ENCODE assay signal across 24 cellular contexts in genomic region chr5:44318883-44319282, GRCh38.
DNase-seq lines count a peak whose midpoint lies in the region; ATAC-seq, FAIRE-seq and TF ChIP-seq lines count a peak whose summit lies in the region.
"Had no signal": no experiment of that assay in that cellular context is flagged by ENCODE, and none has a peak within 500 bp of the region (broad histone marks: within the 10 kb centered on the region; RNA-seq: fewer than 3 reads in every experiment).

No MANE protein-coding gene starts in this region.

- TF ChIP-seq CTCF in right lobe of liver (IDR thresholded peaks at IDR 0.05) (no peak), HepG2 (CRISPR knock-in tag; IDR thresholded peaks at IDR 0.05) (no peak), upper lobe of right lung (IDR thresholded peaks at IDR 0.05) (no peak)

- CTCF ChIA-PET in HepG2 (lab: Yijun Ruan, JAX; ENCODE audit: low intra/inter-chr PET ratio, low total read pairs) = no interaction called here

- H3K9me3 ChIP-seq in right lobe of liver (no peaks in the 10 kb centered on the region), HepG2 (ENCODE audit: low read length) (no peaks in the 10 kb centered on the region), upper lobe of right lung (no peaks in the 10 kb centered on the region), small intestine (ENCODE audit: control insufficient read depth, low read depth) (no peaks in the 10 kb centered on the region)
- H3K9me3 ChIP-seq: A549; BE2C; BLaER1 treated with 17β-estradiol and CSF1 and Interleukin-3, amounts not matched to agents 10 nM and 100 nM; HAP-1 had no signal

- BruUV-seq in HepG2 (replicated peaks; lab: Mats Ljungman, UMichigan) = no TSS peak

- POLR2A ChIA-PET in HepG2 (lab: Yijun Ruan, JAX) = no interaction called here

- H3K9ac ChIP-seq in HepG2 (ENCODE audit: insufficient read depth, low read depth, low read length) = no peak overlapping the region
- H3K9ac ChIP-seq: BLaER1 treated with 17β-estradiol and CSF1 and Interleukin-3, amounts not matched to agents 10 nM and 100 nM had no signal

- H3K4me1 ChIP-seq in right lobe of liver (no peaks in the 10 kb centered on the region), HepG2 (ENCODE audit: insufficient read depth, low read length) (no peaks in the 10 kb centered on the region), upper lobe of right lung (no peaks in the 10 kb centered on the region), small intestine (ENCODE audit: control insufficient read depth in 2 of 2, insufficient read depth in 1 of 2, low read depth in 1 of 2, low read length in 1 of 2) (no peaks in the 10 kb centered on the region)
- H3K4me1 ChIP-seq: A549; BE2C; BLaER1 treated with 17β-estradiol and CSF1 and Interleukin-3, amounts not matched to agents 10 nM and 100 nM; HAP-1 had no signal

- in situ Hi-C loops in HepG2 (cut with HindIII; ENCODE audit: extremely low pct_ligation_motif_present, low pct_unique_long_range_greater_than_20kb) = no loop called here

- no peaks in the 10 kb centered on the region for H3K36me3 ChIP-seq in right lobe of liver
- no peaks in the 10 kb centered on the region for H3K36me3 ChIP-seq in HepG2 (replicated peaks in 1 of 2; ENCODE audit: control insufficient read depth in 1 of 2, insufficient read depth in 2 of 2, low read length in 2 of 2)
- no peaks in the 10 kb centered on the region for H3K36me3 ChIP-seq in upper lobe of right lung
- no peaks in the 10 kb centered on the region for H3K36me3 ChIP-seq in small intestine (ENCODE audit: control insufficient read depth in 2 of 2, insufficient read depth in 2 of 2, low read length in 2 of 2)
- H3K36me3 ChIP-seq: BE2C; BLaER1 treated with 17β-estradiol and CSF1 and Interleukin-3, amounts not matched to agents 10 nM and 100 nM; HAP-1 had no signal

- DNase-seq in right lobe of liver (no peak), HepG2 (ENCODE audit: low spot score) (no peak), left lobe of liver (ENCODE audit: low spot score) (no peak), upper lobe of right lung (no peak), small intestine (no peak), GDM1 (lab: John Stamatoyannopoulos, UW) (no peak)
- DNase-seq: 8988T; ACHN; AML-193; BE2C; CD4-positive, alpha-beta T cell; CD8-positive, alpha-beta memory T cell; DMS 273 treated with DMSO at 0.1 percent for 48 hours; DND-41; HFFc6 had no signal

- H2AFZ ChIP-seq in HepG2 (ENCODE audit: low read length) = no peak overlapping the region
- H2AFZ ChIP-seq: GM23338 had no signal

- H3K4me2 ChIP-seq in HepG2 (ENCODE audit: low read depth, low read length) = no peak overlapping the region
- H3K4me2 ChIP-seq: A549; BLaER1 treated with 17β-estradiol and CSF1 and Interleukin-3, amounts not matched to agents 10 nM and 100 nM; GM23338 had no signal

- no peaks in the 10 kb centered on the region for H3K79me2 ChIP-seq in HepG2 (ENCODE audit: insufficient read depth, low read length)

- FAIRE-seq in HepG2 (lab: Jason Lieb, UNC) (no peak), small intestine (lab: Jason Lieb, UNC) (no peak)
- FAIRE-seq: A549, D721Med, G401.6, GM12878, GM19239, H54 had no signal

- ATAC-seq in right lobe of liver (peak in 3 of 4 donors; percentile 52 to 72 (median 70)), HepG2 (no peak), left lobe of liver (peak; percentile 55), upper lobe of right lung (peak; percentile 40)
- ATAC-seq: A549, GM12878, GM23338 had no signal

- no peak for TF ChIP-seq RAD21 in HepG2 (CRISPR knock-in tag; IDR thresholded peaks at IDR 0.05)

- intact Hi-C loops in right lobe of liver (cut with DNase I) = no loop called here
- intact Hi-C loops in HepG2 (cut with micrococcal nuclease; ENCODE audit: unreplicated experiment) = no loop called here
- intact Hi-C loops in upper lobe of right lung (cut with DNase I) = no loop called here

- no peak for TF ChIP-seq POLR2A in right lobe of liver (IDR thresholded peaks at IDR 0.05)
- no peak for TF ChIP-seq POLR2A in HepG2 (IDR thresholded peaks at IDR 0.05; ENCODE audit: insufficient read depth in 1 of 2, low read depth in 2 of 2, low read length in 2 of 2)

- 18% methylated on average over 2 of the region's 2 CpGs for WGBS in right lobe of liver (ENCODE audit: insufficient coverage, low coverage, low lambda C conversion rate, missing lambda C conversion rate)
- WGBS in HepG2 (ENCODE audit: low lambda C conversion rate) = 2% methylated on average over 2 of the region's 2 CpGs
- 31 to 64% (median 49%) methylated on average over 2 of the region's 2 CpGs for WGBS in small intestine, 3 donors

- H4K20me1 ChIP-seq in HepG2 (ENCODE audit: insufficient read depth, low read length) = no peaks in the 10 kb centered on the region
- H4K20me1 ChIP-seq: BLaER1 treated with 17β-estradiol and CSF1 and Interleukin-3, amounts not matched to agents 10 nM and 100 nM had no signal

- no peaks in the 10 kb centered on the region for H3K27me3 ChIP-seq in right lobe of liver
- no peaks in the 10 kb centered on the region; a peak in 1 of 5 replicates for H3K27me3 ChIP-seq in HepG2 (ENCODE audit: control insufficient read depth in 1 of 2, insufficient read depth in 2 of 2, low read length in 2 of 2)
- H3K27me3 ChIP-seq in upper lobe of right lung = no peaks in the 10 kb centered on the region
- no peaks in the 10 kb centered on the region for H3K27me3 ChIP-seq in small intestine (ENCODE audit: control insufficient read depth in 2 of 2, insufficient read depth in 2 of 2, low read length in 2 of 2)
- H3K27me3 ChIP-seq: BE2C; BLaER1 treated with 17β-estradiol and CSF1 and Interleukin-3, amounts not matched to agents 10 nM and 100 nM had no signal

- TF ChIP-seq EP300 in HepG2 (IDR thresholded peaks at IDR 0.05; ENCODE audit: low read depth in 2 of 2, low read length in 2 of 2) = no peak
- no peak for TF ChIP-seq EP300 in HepG2 (CRISPR knock-in tag; IDR thresholded peaks at IDR 0.05; ENCODE audit: borderline replicate concordance)

- H3K4me3 ChIP-seq in right lobe of liver (no peak overlapping the region), HepG2 (replicated peaks in 1 of 3; ENCODE audit: insufficient read depth in 1 of 3, low read depth in 2 of 3, low read length in 3 of 3) (no peak overlapping the region), upper lobe of right lung (no peak overlapping the region), small intestine (ENCODE audit: low read depth in 1 of 2, low read length in 2 of 2) (no peak overlapping the region)
- H3K4me3 ChIP-seq: A549; BLaER1 treated with 17β-estradiol and CSF1 and Interleukin-3, amounts not matched to agents 10 nM and 100 nM; GM12878; GM23338; HAP-1 had no signal

- H3K27ac ChIP-seq in right lobe of liver = no peak overlapping the region
- H3K27ac ChIP-seq in HepG2 (ENCODE audit: extremely low read length, insufficient read depth, low read length) = no peak overlapping the region
- H3K27ac ChIP-seq in upper lobe of right lung = no peak overlapping the region
- H3K27ac ChIP-seq in small intestine (ENCODE audit: low read depth in 1 of 2, low read length in 1 of 2) = no peak overlapping the region
- H3K27ac ChIP-seq: A549; BLaER1 treated with 17β-estradiol and CSF1 and Interleukin-3, amounts not matched to agents 10 nM and 100 nM had no signal

TF ChIP-seq in HepG2, 621 proteins besides CTCF, POLR2A, EP300 and RAD21:
- no peak for TF ChIP-seq HMGA1 (CRISPR knock-in tag; conservative IDR thresholded peaks at IDR 0.05)
- no peak for TF ChIP-seq MBNL3 (CRISPR knock-in tag; conservative IDR thresholded peaks at IDR 0.05)
- TF ChIP-seq PRPF4 (IDR thresholded peaks at IDR 0.05; ENCODE audit: low read depth, low read length, poor library complexity, severe bottlenecking) = no peak
- no peak for TF ChIP-seq ZFP37 (CRISPR knock-in tag; IDR thresholded peaks at IDR 0.05; ENCODE audit: borderline replicate concordance)
- no peak for TF ChIP-seq ZNF30 (CRISPR knock-in tag; IDR thresholded peaks at IDR 0.05)
- TF ChIP-seq ZNF619 (CRISPR knock-in tag; IDR thresholded peaks at IDR 0.05) = no peak
